ENCODE assay signal across 11 cellular contexts in the genomic region with DNA sequence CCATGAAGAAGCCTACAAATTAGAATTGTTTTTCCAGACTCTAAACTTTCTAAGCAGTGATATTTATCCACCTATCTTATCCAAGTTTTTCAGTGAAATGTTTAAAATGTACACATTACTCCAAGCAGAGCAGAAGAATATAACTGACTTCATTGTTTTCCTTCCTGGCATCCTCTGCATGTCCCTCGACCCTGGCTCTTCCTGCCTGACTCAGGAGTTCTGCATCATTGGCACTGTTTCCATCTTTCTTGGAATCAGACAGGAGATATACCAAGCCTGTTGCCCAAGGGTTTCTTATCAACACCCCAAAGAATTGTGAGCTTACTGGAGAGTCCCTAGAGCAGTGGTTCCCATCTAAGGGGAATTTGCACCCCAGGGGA.
DNase-seq lines count a peak whose midpoint lies in the region; ATAC-seq, FAIRE-seq and TF ChIP-seq lines count a peak whose summit lies in the region.
"Had no signal": no experiment of that assay in that cellular context is flagged by ENCODE, and none has a peak within 500 bp of the region (broad histone marks: within the 10 kb centered on the region; RNA-seq: fewer than 3 reads in every experiment).

No MANE protein-coding gene starts in this region.

- in situ Hi-C loops in transverse colon (cut with MboI; ENCODE audit: low pct_ligation_motif_present in 1 of 4, low pct_unique_long_range_greater_than_20kb in 1 of 4, low sequenced_read_pairs in 3 of 4): no loop called here

- no peak for ATAC-seq in GM18909 (IDR thresholded peaks at IDR 0.05; ENCODE audit: poor library complexity, unreplicated experiment)

- H3K4me1 Mint-ChIP-seq in MCF 10A (ENCODE audit: insufficient read depth, unreplicated experiment): peaks cover 17% of the 10 kb centered on the region
- peaks cover 7% of the 10 kb centered on the region for H3K4me1 Mint-ChIP-seq in activated naive CD8-positive, alpha-beta T cell (ENCODE audit: low read depth)

- WGBS in transverse colon (ENCODE audit: low coverage in 1 of 2), 2 donors: 21% methylated on average over 1 of the region's 1 CpG; no CpG with 5 or more reads in 1 of the 2 donors

- no peak for FAIRE-seq in GM12892 (lab: Jason Lieb, UNC)

- CTCF ChIA-PET in MCF 10A (lab: Yijun Ruan, JAX): no interaction called here

- no peaks in the 10 kb centered on the region for H3K4me1 ChIP-seq in breast epithelium
- no peaks in the 10 kb centered on the region for H3K4me1 ChIP-seq in transverse colon

- no peak for TF ChIP-seq EP300 in transverse colon (IDR thresholded peaks at IDR 0.05; ENCODE audit: low read depth)

- BruUV-seq in MCF 10A (replicated peaks; lab: Mats Ljungman, UMichigan): no TSS peak

- DNase-seq in MCF 10A (ENCODE audit: unreplicated experiment): peak; percentile 34
- DNase-seq in breast epithelium (ENCODE audit: low spot score in 2 of 2): no peak
- DNase-seq in foreskin fibroblast: peak; percentile 74 to 82
- no peak for DNase-seq in substantia nigra (lab: John Stamatoyannopoulos, UW)
- DNase-seq in transverse colon: no peak
- no peak for DNase-seq in GM12892 (ENCODE audit: insufficient read length)
- DNase-seq: DND-41, NCI-H2107 had no signal

- no peaks in the 10 kb centered on the region for H3K36me3 Mint-ChIP-seq in MCF 10A (ENCODE audit: insufficient read depth, unreplicated experiment)
- no peaks in the 10 kb centered on the region for H3K36me3 Mint-ChIP-seq in activated naive CD8-positive, alpha-beta T cell

- H3K9me3 ChIP-seq in breast epithelium (no peaks in the 10 kb centered on the region), transverse colon (no peaks in the 10 kb centered on the region)
- H3K9me3 ChIP-seq: adrenal gland had no signal

- H3K27me3 Mint-ChIP-seq in MCF 10A (ENCODE audit: insufficient read depth, unreplicated experiment): no peaks in the 10 kb centered on the region
- peaks cover 3% of the 10 kb centered on the region for H3K27me3 Mint-ChIP-seq in activated naive CD8-positive, alpha-beta T cell

- no peak for TF ChIP-seq POLR2A in breast epithelium (IDR thresholded peaks at IDR 0.05)
- TF ChIP-seq POLR2A in transverse colon (IDR thresholded peaks at IDR 0.05): no peak
- TF ChIP-seq POLR2A in GM12892 (IDR thresholded peaks at IDR 0.05; ENCODE audit: low read depth, low read length): no peak

- H3K27ac ChIP-seq in breast epithelium (peak overlapping the region in 1 of 2 donors; percentile 58), substantia nigra (ENCODE audit: low read depth, low read length, poor library complexity, severe bottlenecking) (peak overlapping the region; percentile 46), transverse colon (no peak overlapping the region)

- POLR2A ChIA-PET in MCF 10A (lab: Yijun Ruan, JAX): no interaction called here

- no peak overlapping the region for H3K4me3 Mint-ChIP-seq in MCF 10A (ENCODE audit: unreplicated experiment)
- H3K4me3 Mint-ChIP-seq in activated naive CD8-positive, alpha-beta T cell: no peak overlapping the region

- TF ChIP-seq CTCF in MCF 10A (IDR thresholded peaks at IDR 0.05; ENCODE audit: unreplicated experiment): no peak
- no peak for TF ChIP-seq CTCF in breast epithelium (IDR thresholded peaks at IDR 0.05)
- no peak for TF ChIP-seq CTCF in foreskin fibroblast (IDR thresholded peaks at IDR 0.05; ENCODE audit: low read depth, low read length)
- TF ChIP-seq CTCF in transverse colon (IDR thresholded peaks at IDR 0.05): no peak

- H3K27ac Mint-ChIP-seq in MCF 10A (ENCODE audit: low read depth, unreplicated experiment): no peak overlapping the region
- peak overlapping the region; percentile 4 for H3K27ac Mint-ChIP-seq in activated naive CD8-positive, alpha-beta T cell

- H3K36me3 ChIP-seq in breast epithelium: no peaks in the 10 kb centered on the region
- no peaks in the 10 kb centered on the region for H3K36me3 ChIP-seq in transverse colon
- H3K36me3 ChIP-seq: adrenal gland had no signal

- H3K9me3 Mint-ChIP-seq in MCF 10A (ENCODE audit: unreplicated experiment): no peaks in the 10 kb centered on the region
- H3K9me3 Mint-ChIP-seq in activated naive CD8-positive, alpha-beta T cell (ENCODE audit: low read depth): no peaks in the 10 kb centered on the region

- intact Hi-C loops in MCF 10A (cut with micrococcal nuclease) (no loop called here), breast epithelium (cut with DNase I; ENCODE audit: low total_unique reads) (no loop called here), transverse colon (cut with DNase I; ENCODE audit: low total_unique reads) (no loop called here)

- H3K4me3 ChIP-seq in breast epithelium (no peak overlapping the region), foreskin fibroblast (ENCODE audit: low read depth in 1 of 2, low read length in 2 of 2) (no peak overlapping the region), transverse colon (no peak overlapping the region)
- H3K4me3 ChIP-seq: adrenal gland had no signal

- H3K27me3 ChIP-seq in breast epithelium (no peaks in the 10 kb centered on the region), transverse colon (no peaks in the 10 kb centered on the region)
- H3K27me3 ChIP-seq: adrenal gland had no signal

Comparison
In these comparisons a context has a peak if more than half of its experiments do, and no peak if none do; other contexts are left out.
1. DNase-seq: peak in MCF 10A (single experiment) and foreskin fibroblast (2 of 2); none in breast epithelium (0 of 2), substantia nigra (0 of 49), transverse colon (single experiment) and GM12892 (single experiment).